ENCODE assay signal across 1 cellular context in the genomic region with DNA sequence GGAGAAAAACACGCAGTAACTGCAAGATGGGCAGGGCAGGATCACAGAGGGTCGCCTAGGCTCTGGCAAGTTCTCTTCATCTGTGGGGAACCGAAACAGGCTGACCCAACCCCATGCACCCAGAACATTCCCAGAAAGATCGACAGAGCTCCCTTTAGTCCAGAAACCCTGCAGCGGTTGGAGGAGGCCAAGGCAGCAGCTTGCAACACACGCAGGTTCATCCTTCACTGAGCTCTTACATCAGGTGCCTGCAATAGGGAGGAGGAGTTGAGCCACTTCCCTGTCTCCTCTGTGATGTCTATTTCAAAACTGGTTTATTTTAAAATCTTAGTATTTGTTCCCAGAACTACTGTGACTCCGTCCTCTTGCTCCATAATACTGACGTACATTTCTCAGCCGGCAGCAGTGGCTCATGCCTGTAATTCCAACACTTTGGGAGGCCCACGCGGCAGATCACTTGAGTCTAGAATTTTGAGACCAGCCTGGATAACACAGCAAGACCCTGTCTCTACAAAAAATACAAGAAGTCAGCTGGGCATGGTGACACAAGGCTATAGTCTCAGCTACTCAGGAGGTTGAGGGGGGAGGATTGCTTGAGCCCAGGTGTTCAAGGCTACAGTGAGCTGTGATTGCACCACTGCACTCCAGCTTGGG.
TF ChIP-seq lines count a peak whose summit lies in the region.

No MANE protein-coding gene starts in this region.

TF ChIP-seq in HepG2, 621 proteins besides CTCF, POLR2A, EP300 and RAD21 (continued from another document):
- TF ChIP-seq MIXL1 (CRISPR knock-in tag; IDR thresholded peaks at IDR 0.05) = no peak
- TF ChIP-seq, protein P1, sequence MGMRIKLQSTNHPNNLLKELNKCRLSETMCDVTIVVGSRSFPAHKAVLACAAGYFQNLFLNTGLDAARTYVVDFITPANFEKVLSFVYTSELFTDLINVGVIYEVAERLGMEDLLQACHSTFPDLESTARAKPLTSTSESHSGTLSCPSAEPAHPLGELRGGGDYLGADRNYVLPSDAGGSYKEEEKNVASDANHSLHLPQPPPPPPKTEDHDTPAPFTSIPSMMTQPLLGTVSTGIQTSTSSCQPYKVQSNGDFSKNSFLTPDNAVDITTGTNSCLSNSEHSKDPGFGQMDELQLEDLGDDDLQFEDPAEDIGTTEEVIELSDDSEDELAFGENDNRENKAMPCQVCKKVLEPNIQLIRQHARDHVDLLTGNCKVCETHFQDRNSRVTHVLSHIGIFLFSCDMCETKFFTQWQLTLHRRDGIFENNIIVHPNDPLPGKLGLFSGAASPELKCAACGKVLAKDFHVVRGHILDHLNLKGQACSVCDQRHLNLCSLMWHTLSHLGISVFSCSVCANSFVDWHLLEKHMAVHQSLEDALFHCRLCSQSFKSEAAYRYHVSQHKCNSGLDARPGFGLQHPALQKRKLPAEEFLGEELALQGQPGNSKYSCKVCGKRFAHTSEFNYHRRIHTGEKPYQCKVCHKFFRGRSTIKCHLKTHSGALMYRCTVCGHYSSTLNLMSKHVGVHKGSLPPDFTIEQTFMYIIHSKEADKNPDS (CRISPR knock-in tag; IDR thresholded peaks at IDR 0.05) = no peak
- TF ChIP-seq MAZ (IDR thresholded peaks at IDR 0.05; ENCODE audit: borderline replicate concordance, low read depth, low read length) = no peak
- TF ChIP-seq MAZ (CRISPR knock-in tag; IDR thresholded peaks at IDR 0.05; ENCODE audit: low read depth) = no peak
- TF ChIP-seq YY1 (IDR thresholded peaks at IDR 0.05; ENCODE audit: insufficient read depth, insufficient replicate concordance, low read depth, low read length) = no peak
- no peak for TF ChIP-seq ZNF253 (CRISPR knock-in tag; IDR thresholded peaks at IDR 0.05; ENCODE audit: borderline replicate concordance)
- no peak for TF ChIP-seq NCOA2 (CRISPR knock-in tag; IDR thresholded peaks at IDR 0.05)
- TF ChIP-seq PRPF4 (IDR thresholded peaks at IDR 0.05; ENCODE audit: low read depth, low read length, poor library complexity, severe bottlenecking) = no peak
- TF ChIP-seq MTF2 (CRISPR knock-in tag; IDR thresholded peaks at IDR 0.05; ENCODE audit: borderline replicate concordance) = 0 out of 2 replicates have a peak, but pooled peaks have one; percentile 35
- no peak for TF ChIP-seq HDAC6 (IDR thresholded peaks at IDR 0.05; ENCODE audit: low read depth, low read length)
- no peak for TF ChIP-seq MED13 (CRISPR knock-in tag; IDR thresholded peaks at IDR 0.05)
- TF ChIP-seq ZNF724P (CRISPR knock-in tag; IDR thresholded peaks at IDR 0.05; ENCODE audit: borderline replicate concordance) = no peak
- no peak for TF ChIP-seq DR1 (CRISPR knock-in tag; IDR thresholded peaks at IDR 0.05)
- TF ChIP-seq BORCS8-MEF2B (CRISPR knock-in tag; IDR thresholded peaks at IDR 0.05) = no peak
- no peak for TF ChIP-seq NPAS2 (CRISPR knock-in tag; IDR thresholded peaks at IDR 0.05; ENCODE audit: borderline replicate concordance)
- no peak for TF ChIP-seq ZFP90 (CRISPR knock-in tag; IDR thresholded peaks at IDR 0.05; ENCODE audit: borderline replicate concordance)
- peak; percentile 69 for TF ChIP-seq CEBPG (CRISPR knock-in tag; IDR thresholded peaks at IDR 0.05)
- TF ChIP-seq, protein P2, sequence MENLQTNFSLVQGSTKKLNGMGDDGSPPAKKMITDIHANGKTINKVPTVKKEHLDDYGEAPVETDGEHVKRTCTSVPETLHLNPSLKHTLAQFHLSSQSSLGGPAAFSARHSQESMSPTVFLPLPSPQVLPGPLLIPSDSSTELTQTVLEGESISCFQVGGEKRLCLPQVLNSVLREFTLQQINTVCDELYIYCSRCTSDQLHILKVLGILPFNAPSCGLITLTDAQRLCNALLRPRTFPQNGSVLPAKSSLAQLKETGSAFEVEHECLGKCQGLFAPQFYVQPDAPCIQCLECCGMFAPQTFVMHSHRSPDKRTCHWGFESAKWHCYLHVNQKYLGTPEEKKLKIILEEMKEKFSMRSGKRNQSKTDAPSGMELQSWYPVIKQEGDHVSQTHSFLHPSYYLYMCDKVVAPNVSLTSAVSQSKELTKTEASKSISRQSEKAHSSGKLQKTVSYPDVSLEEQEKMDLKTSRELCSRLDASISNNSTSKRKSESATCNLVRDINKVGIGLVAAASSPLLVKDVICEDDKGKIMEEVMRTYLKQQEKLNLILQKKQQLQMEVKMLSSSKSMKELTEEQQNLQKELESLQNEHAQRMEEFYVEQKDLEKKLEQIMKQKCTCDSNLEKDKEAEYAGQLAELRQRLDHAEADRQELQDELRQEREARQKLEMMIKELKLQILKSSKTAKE (CRISPR knock-in tag; IDR thresholded peaks at IDR 0.05; ENCODE audit: borderline replicate concordance) = no peak
- 0 out of 2 replicates have a peak, but pooled peaks have one; percentile 42 for TF ChIP-seq HDAC1 (CRISPR knock-in tag; IDR thresholded peaks at IDR 0.05)
- TF ChIP-seq FOXK1 (CRISPR knock-in tag; IDR thresholded peaks at IDR 0.05; ENCODE audit: borderline replicate concordance, low read depth) = no peak
- no peak for TF ChIP-seq GTF2F1 (IDR thresholded peaks at IDR 0.05; ENCODE audit: low read length)
- TF ChIP-seq RFX3 (CRISPR knock-in tag; IDR thresholded peaks at IDR 0.05) = no peak
- TF ChIP-seq BCL6 (CRISPR knock-in tag; IDR thresholded peaks at IDR 0.05) = peak; percentile 31; the same call in 1 of the 2 replicates
- TF ChIP-seq KMT2B (CRISPR knock-in tag; IDR thresholded peaks at IDR 0.05) = no peak
- TF ChIP-seq, protein P3, sequence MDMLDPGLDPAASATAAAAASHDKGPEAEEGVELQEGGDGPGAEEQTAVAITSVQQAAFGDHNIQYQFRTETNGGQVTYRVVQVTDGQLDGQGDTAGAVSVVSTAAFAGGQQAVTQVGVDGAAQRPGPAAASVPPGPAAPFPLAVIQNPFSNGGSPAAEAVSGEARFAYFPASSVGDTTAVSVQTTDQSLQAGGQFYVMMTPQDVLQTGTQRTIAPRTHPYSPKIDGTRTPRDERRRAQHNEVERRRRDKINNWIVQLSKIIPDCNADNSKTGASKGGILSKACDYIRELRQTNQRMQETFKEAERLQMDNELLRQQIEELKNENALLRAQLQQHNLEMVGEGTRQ (IDR thresholded peaks at IDR 0.05; ENCODE audit: low read depth, low read length) = peak; percentile 12; the same call in 1 of the 2 replicates
- TF ChIP-seq, protein P3 (CRISPR knock-in tag; IDR thresholded peaks at IDR 0.05; ENCODE audit: borderline replicate concordance) = no peak
- TF ChIP-seq, protein P4, sequence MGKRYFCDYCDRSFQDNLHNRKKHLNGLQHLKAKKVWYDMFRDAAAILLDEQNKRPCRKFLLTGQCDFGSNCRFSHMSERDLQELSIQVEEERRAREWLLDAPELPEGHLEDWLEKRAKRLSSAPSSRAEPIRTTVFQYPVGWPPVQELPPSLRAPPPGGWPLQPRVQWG (CRISPR knock-in tag; IDR thresholded peaks at IDR 0.05; ENCODE audit: borderline replicate concordance, low read depth) = no peak
- TF ChIP-seq KLF16 (CRISPR knock-in tag; IDR thresholded peaks at IDR 0.05) = no peak
- TF ChIP-seq RFXAP (CRISPR knock-in tag; IDR thresholded peaks at IDR 0.05; ENCODE audit: borderline replicate concordance) = no peak
- TF ChIP-seq ARID2 (CRISPR knock-in tag; IDR thresholded peaks at IDR 0.05; ENCODE audit: borderline replicate concordance) = no peak
